1 cellular context compared by ENCODE assay signal in genomic region chr2:97113050-97113881, GRCh38.
TF ChIP-seq lines count a peak whose summit lies in the region.
"Not testable (repeated sequence)": the region's sequence is repeated elsewhere in the genome, so short reads cannot be mapped to it uniquely, and the experiment has no call there.

TSS of gene ANKRD36 (plus strand) at chr2:97113153. CDS start at chr2:97113740, 587 bp downstream.

TF ChIP-seq in K562, 482 proteins besides CTCF, POLR2A, EP300 and RAD21 (continued from another document and continues in another):
- TF ChIP-seq ESRRA (IDR thresholded peaks at IDR 0.05; ENCODE audit: borderline replicate concordance, low read depth) (0 out of 2 replicates have a peak, but pooled peaks have one; percentile 21), EGR1 (conservative IDR thresholded peaks at IDR 0.05) (peak; percentile 60), RBBP5 (IDR thresholded peaks at IDR 0.05; ENCODE audit: borderline replicate concordance, insufficient read depth, low read length, poor library complexity, severe bottlenecking) (peak; percentile 51), ZNF609 (CRISPR knock-in tag; IDR thresholded peaks at IDR 0.05; ENCODE audit: borderline replicate concordance) (0 out of 2 replicates have a peak, but pooled peaks have one; percentile 36), JUND (IDR thresholded peaks at IDR 0.05; ENCODE audit: borderline replicate concordance, low read depth, low read length) (0 out of 2 replicates have a peak, but pooled peaks have one; percentile 4), ZBTB40 (IDR thresholded peaks at IDR 0.05) (peak; percentile 15; the same call in 1 of the 2 replicates), GABPA (tag; conservative IDR thresholded peaks at IDR 0.05; ENCODE audit: low read depth) (peak; percentile 47; the same call in 1 of the 2 replicates), ATF6 (CRISPR knock-in tag; IDR thresholded peaks at IDR 0.05) (peak; percentile 46; the same call in 1 of the 2 replicates), HNRNPLL (IDR thresholded peaks at IDR 0.05; ENCODE audit: low read depth, low read length, poor library complexity, severe bottlenecking) (peak; percentile 44), TAF1 (IDR thresholded peaks at IDR 0.05; ENCODE audit: control insufficient read depth, extremely low read depth, insufficient read depth, low read length, severe bottlenecking) (peak; percentile 32), SP2 (IDR thresholded peaks at IDR 0.05; ENCODE audit: extremely low read depth, low read depth, low read length, poor library complexity, severe bottlenecking) (peak; percentile 45), SIN3A (IDR thresholded peaks at IDR 0.05; ENCODE audit: borderline replicate concordance in 2 of 2, control insufficient read depth in 1 of 2, low read depth in 2 of 2, low read length in 2 of 2) (0 out of 4 replicates have a peak, but pooled peaks of 1 of the 2 experiments have one; percentile 33), ILF3 (IDR thresholded peaks at IDR 0.05; ENCODE audit: borderline replicate concordance) (peak; percentile 79; the same call in 1 of the 2 replicates), CBX1 (IDR thresholded peaks at IDR 0.05; ENCODE audit: low read depth) (peak; percentile 45; the same call in 1 of the 2 replicates), ARID1B (IDR thresholded peaks at IDR 0.05) (peak; percentile 9; the same call in 1 of the 2 replicates), NRF1 (conservative IDR thresholded peaks at IDR 0.05 in 1 of 2, IDR thresholded peaks at IDR 0.05 in 1 of 2) (peak; percentile 89 to 91), EP400 (IDR thresholded peaks at IDR 0.05) (peak; percentile 93), CXXC5 (CRISPR knock-in tag; IDR thresholded peaks at IDR 0.05) (peak; percentile 84), ARID3B (CRISPR knock-in tag; IDR thresholded peaks at IDR 0.05; ENCODE audit: borderline replicate concordance) (0 out of 2 replicates have a peak, but pooled peaks have one; percentile 34), HCFC1 (IDR thresholded peaks at IDR 0.05; ENCODE audit: low read depth, low read length) (peak; percentile 39; the same call in 1 of the 2 replicates), ELF4 (CRISPR knock-in tag; IDR thresholded peaks at IDR 0.05) (peak; percentile 68; the same call in 1 of the 2 replicates), MAZ (CRISPR knock-in tag; conservative IDR thresholded peaks at IDR 0.05 in 1 of 2, IDR thresholded peaks at IDR 0.05 in 1 of 2) (peak; percentile 91 to 97), CCNT2 (IDR thresholded peaks at IDR 0.05; ENCODE audit: borderline replicate concordance, extremely low read depth, insufficient read length, low read depth, low read length) (peak; percentile 28)
- not testable (repeated sequence) for TF ChIP-seq JUND (tag; IDR thresholded peaks at IDR 0.05; ENCODE audit: borderline replicate concordance, low read depth, low read length); ZBTB40 (CRISPR knock-in tag; IDR thresholded peaks at IDR 0.05)
